26 cellular contexts compared by ENCODE assay signal in the genomic region with DNA sequence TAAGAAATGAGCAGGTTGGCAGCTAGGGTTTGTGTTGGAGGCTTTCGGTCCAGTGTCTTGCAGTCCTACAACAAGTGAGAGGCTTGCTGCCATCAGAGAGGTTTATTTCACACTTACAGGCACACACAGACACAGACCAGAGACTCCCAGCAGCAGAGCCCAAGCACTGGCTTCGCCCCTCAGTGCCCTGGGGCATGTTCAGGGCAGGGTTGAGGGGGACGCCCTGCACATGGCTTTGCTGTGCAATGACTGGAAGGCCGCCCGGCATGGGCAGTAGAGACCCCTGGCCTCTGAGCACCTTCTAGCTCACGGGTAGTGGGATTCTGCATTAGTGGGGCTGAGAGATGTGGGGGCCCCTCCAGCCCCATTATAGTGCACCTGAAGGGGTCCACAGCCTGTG. TPM values are rescaled to one million over a fixed set of nuclear protein-coding genes. Genes with fewer than 3 reads are reported as not detected.
"Had no signal": no experiment of that assay in that cellular context is flagged by ENCODE, and none has a peak within 500 bp of the region (broad histone marks: within the 10 kb centered on the region; RNA-seq: fewer than 3 reads in every experiment).

No MANE protein-coding gene starts in this region.

- ATAC-seq: activated CD8-positive, alpha-beta T cell treated with anti-CD3 and anti-CD28 coated beads, Interleukin-2, amount 10 ng/mL, durations not matched to agents 7 days and 5 days; activated naive CD8-positive, alpha-beta T cell treated with anti-CD3 and anti-CD28 coated beads, Interleukin-2, amount 50 U/mL, for 24 hours; Panc1; WTC11 had no signal

- H3K27ac Mint-ChIP-seq: activated CD8-positive, alpha-beta T cell treated with anti-CD3 and anti-CD28 coated beads, Interleukin-2, amount 10 ng/mL, durations not matched to agents 7 days and 5 days; activated naive CD8-positive, alpha-beta T cell treated with anti-CD3 and anti-CD28 coated beads, Interleukin-2, amount 50 U/mL, for 24 hours; T-helper 1 cell treated with Interleukin-12 subunit alpha and Interleukin-12 subunit beta and Interleukin-4 antibody, amounts not matched to agents 30 μg/mL and 1 μg/mL, for 36 hours; WTC11 had no signal

- H3K4me1 Mint-ChIP-seq: brain, WTC11 had no signal

- H3K4me3 Mint-ChIP-seq: activated CD8-positive, alpha-beta T cell treated with anti-CD3 and anti-CD28 coated beads, Interleukin-2, amount 10 ng/mL, durations not matched to agents 7 days and 5 days; activated naive CD8-positive, alpha-beta T cell treated with anti-CD3 and anti-CD28 coated beads, Interleukin-2, amount 50 U/mL, for 24 hours; T-helper 1 cell treated with Interleukin-12 subunit alpha and Interleukin-12 subunit beta and Interleukin-4 antibody, amounts not matched to agents 30 μg/mL and 1 μg/mL, for 36 hours; WTC11 had no signal

- DNase-seq: activated CD4-positive, alpha-beta T cell treated with anti-CD3 and anti-CD28 coated beads for 48 hours; activated CD4-positive, alpha-beta T cell treated with anti-CD3 and anti-CD28 coated beads, Interleukin-2, amount 50 U/mL, for 4 hours; activated CD4-positive, CD25-positive, alpha-beta regulatory T cell treated with anti-CD3 and anti-CD28 coated beads, Interleukin-2, amount 50 U/mL, for 72 hours; activated CD8-positive, alpha-beta memory T cell treated with anti-CD3 and anti-CD28 coated beads, Interleukin-2, amount 50 U/mL, for 48 hours; activated CD8-positive, alpha-beta T cell treated with anti-CD3 and anti-CD28 coated beads, Interleukin-2, amount 10 ng/mL, durations not matched to agents 7 days and 5 days; activated naive CD4-positive, alpha-beta T cell treated with Interleukin-2 at 50 U/mL for 16 hours; activated naive CD8-positive, alpha-beta T cell treated with anti-CD3 and anti-CD28 coated beads, Interleukin-2, amount 50 U/mL, for 24 hours; activated T-cell treated with anti-CD3 and anti-CD28 coated beads, Interleukin-2, amount 50 U/mL, for 1 hour; amygdala; MM.1S; NCI-H1105; NCI-H1436; NCI-H187; NCI-H2081; NCI-H510A treated with DMSO at 0.1 percent for 48 hours; NCI-H69; NK-92 treated with Interleukin-12 subunit alpha and Interleukin-12 subunit beta, amount 100 ng/mL, for 24 hours; OCI-M1; RPMI8226; SHP77 had no signal

- H3K27me3 Mint-ChIP-seq: brain had no signal

RNA-seq across cellular contexts. Expression of a gene that starts 3.8 kb away (rescaled TPM):
- total RNA-seq: activated CD8-positive, alpha-beta T cell treated with anti-CD3 and anti-CD28 coated beads, Interleukin-2, amount 10 ng/mL, durations not matched to agents 7 days and 5 days; activated naive CD4-positive, alpha-beta T cell treated with anti-CD3 and anti-CD28 coated beads, Interleukin-2, amount 50 U/mL, for 72 hours; SK-MEL-5 had no signal
